In the genomic region with DNA sequence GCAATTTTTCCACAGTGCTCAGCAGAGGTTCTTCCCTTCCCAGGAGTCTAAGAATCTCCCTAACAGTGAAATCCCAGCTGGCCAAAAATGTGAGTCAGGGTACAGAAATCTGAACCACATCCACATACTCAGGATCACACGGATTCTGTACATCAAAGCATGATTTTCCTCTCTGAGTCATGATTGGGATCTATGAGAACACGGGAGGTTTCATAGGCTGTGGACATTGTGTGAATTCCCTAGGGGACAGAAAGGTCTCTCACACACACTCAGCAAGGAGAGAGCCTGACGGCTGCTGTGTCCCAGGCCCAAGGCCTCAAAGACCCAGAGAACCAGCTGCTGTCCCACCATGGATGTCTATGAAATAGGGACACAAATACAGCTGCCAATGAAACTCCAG, we compare ENCODE assay signal across 16 cellular contexts.
DNase-seq lines count a peak whose midpoint lies in the region; ATAC-seq, FAIRE-seq and TF ChIP-seq lines count a peak whose summit lies in the region.
"Had no signal": no experiment of that assay in that cellular context is flagged by ENCODE, and none has a peak within 500 bp of the region (broad histone marks: within the 10 kb centered on the region; RNA-seq: fewer than 3 reads in every experiment).

No MANE protein-coding gene starts in this region.

- H3K9me3 ChIP-seq in kidney (ENCODE audit: control insufficient read depth in 1 of 2, low read length in 2 of 2) (no peaks in the 10 kb centered on the region), lower lobe of right lung (peaks cover 6% of the 10 kb centered on the region)
- H3K9me3 ChIP-seq: ovary had no signal

- no peak for FAIRE-seq in kidney (lab: Jason Lieb, UNC)

- ATAC-seq in HG03095 (IDR thresholded peaks at IDR 0.05; ENCODE audit: unreplicated experiment) (no peak), lower lobe of right lung (no peak)
- ATAC-seq: GM23338, left colon, Panc1 had no signal

- TF ChIP-seq CTCF in kidney (IDR thresholded peaks at IDR 0.05; ENCODE audit: borderline replicate concordance, extremely low read depth, insufficient read depth) (no peak), lower lobe of right lung (IDR thresholded peaks at IDR 0.05) (no peak)

- H3K9ac ChIP-seq in kidney (ENCODE audit: low read length in 2 of 2): no peak overlapping the region
- H3K9ac ChIP-seq: BLaER1 had no signal

- H3K27ac ChIP-seq in kidney (ENCODE audit: low read depth in 2 of 2, low read length in 2 of 2) (no peak overlapping the region), lower lobe of right lung (no peak overlapping the region)
- H3K27ac ChIP-seq: BLaER1, ovary had no signal

- DNase-seq in 8988T (peak; percentile 50), HCEC 1CT (peak; percentile 99), amniotic epithelial cell (ENCODE audit: low read depth) (peak; percentile 96), iPS-NIHi7 (ENCODE audit: extremely low spot score) (peak; percentile 4), NOMO-1 (lab: John Stamatoyannopoulos, UW; ENCODE audit: unreplicated experiment in 2 of 2) (no peak), kidney (no peak), lower lobe of right lung (no peak)
- DNase-seq: aorta; left colon; NCI-H187; ovary; stimulated activated CD4-positive, alpha-beta T cell treated with anti-CD3 and anti-CD28 coated beads, Interleukin-4, amount 100 ng/mL, for 24 hours had no signal

- H3K4me1 ChIP-seq in kidney (ENCODE audit: control insufficient read depth in 1 of 2, insufficient read depth in 1 of 2, low read depth in 1 of 2, low read length in 2 of 2) (peaks cover 0 to 5% of the 10 kb centered on the region in 2 donors), lower lobe of right lung (no peaks in the 10 kb centered on the region)
- H3K4me1 ChIP-seq: BLaER1 had no signal

- H3K36me3 ChIP-seq in kidney (ENCODE audit: control insufficient read depth in 1 of 2, insufficient read depth in 2 of 2, low read length in 2 of 2): no peaks in the 10 kb centered on the region
- no peaks in the 10 kb centered on the region for H3K36me3 ChIP-seq in lower lobe of right lung
- H3K36me3 ChIP-seq: BLaER1, ovary had no signal

- intact Hi-C loops in kidney (cut with DNase I): no loop called here
- intact Hi-C loops in lower lobe of right lung (cut with DNase I): no loop called here

- H3K27me3 ChIP-seq in lower lobe of right lung (ENCODE audit: low read depth): no peaks in the 10 kb centered on the region
- H3K27me3 ChIP-seq: BLaER1, ovary had no signal

- H3K4me3 ChIP-seq in kidney (ENCODE audit: low read length in 2 of 2) (no peak overlapping the region), lower lobe of right lung (no peak overlapping the region)
- H3K4me3 ChIP-seq: BLaER1, GM23338, ovary had no signal

Comparison
In these comparisons a context has a peak if more than half of its experiments do, and no peak if none do; other contexts are left out.
1. DNase-seq: peak in 8988T (single experiment), HCEC 1CT (single experiment), amniotic epithelial cell (single experiment) and iPS-NIHi7 (single experiment); none in NOMO-1 (0 of 2), kidney (single experiment) and lower lobe of right lung (single experiment).